ENCODE assay signal across 29 cellular contexts in genomic region chr5:77849308-77849900, GRCh38.
"Had no signal": no experiment of that assay in that cellular context is flagged by ENCODE, and none has a peak within 500 bp of the region (broad histone marks: within the 10 kb centered on the region; RNA-seq: fewer than 3 reads in every experiment).

No MANE protein-coding gene starts in this region.

- H3K27ac ChIP-seq: adrenal gland, body of pancreas, cardiac muscle cell, colonic mucosa, heart left ventricle, lower lobe of right lung, parathyroid adenoma, psoas muscle, suprapubic skin, tibial artery had no signal

- H3K36me3 ChIP-seq: adrenal gland, cardiac muscle cell, colonic mucosa, heart left ventricle, lower lobe of right lung, suprapubic skin, tibial artery had no signal

- H3K4me1 ChIP-seq: colonic mucosa, parathyroid adenoma had no signal

- DNase-seq: activated CD4-positive, alpha-beta T cell treated with anti-CD3 and anti-CD28 coated beads for 4 hours; activated CD4-positive, alpha-beta T cell treated with anti-CD3 and anti-CD28 coated beads, Interleukin-2, amount 50 U/mL, for 4 hours; activated effector memory CD4-positive, alpha-beta T cell treated with anti-CD3 and anti-CD28 coated beads, Interleukin-2, amount 50 U/mL, for 16 hours; activated naive CD4-positive, alpha-beta T cell treated with anti-CD3 and anti-CD28 coated beads for 36 hours; activated naive CD8-positive, alpha-beta T cell treated with anti-CD3 and anti-CD28 coated beads for 36 hours; activated T-cell treated with anti-CD3 and anti-CD28 coated beads for 4 hours; activated T-cell treated with anti-CD3 and anti-CD28 coated beads, Interleukin-2, amount 50 U/mL, for 72 hours; adrenal gland; aorta; body of pancreas; cerebellar nuclear complex; colonic mucosa; effector CD8-positive, alpha-beta T cell; foreskin fibroblast; heart left ventricle; hypothalamus; kidney glomerular epithelial cell; lower lobe of right lung; mesenchymal stem cell; occipital lobe; psoas muscle; stimulated activated naive CD4-positive, alpha-beta T cell; T-cell; tibial artery had no signal

- H3K27me3 ChIP-seq: adrenal gland had no signal

- H3K36me3 Mint-ChIP-seq: activated naive CD8-positive, alpha-beta T cell treated with anti-CD3 and anti-CD28 coated beads for 36 hours; T-cell had no signal

- H3K27ac Mint-ChIP-seq: activated naive CD4-positive, alpha-beta T cell treated with anti-CD3 and anti-CD28 coated beads for 36 hours; activated naive CD8-positive, alpha-beta T cell treated with anti-CD3 and anti-CD28 coated beads for 36 hours; activated T-cell treated with anti-CD3 and anti-CD28 coated beads, Interleukin-2, amount 50 U/mL, for 72 hours; T-cell; T-helper 2 cell treated with Interferon-gamma antibody and Interleukin-4, amounts not matched to agents 5 μg/mL and 100 μg/mL, for 36 hours had no signal

- H3K9me3 ChIP-seq: adrenal gland, body of pancreas, colonic mucosa, heart left ventricle, lower lobe of right lung, psoas muscle, suprapubic skin, tibial artery had no signal

- H3K9me3 Mint-ChIP-seq: activated naive CD4-positive, alpha-beta T cell treated with anti-CD3 and anti-CD28 coated beads for 36 hours; activated T-cell treated with anti-CD3 and anti-CD28 coated beads, Interleukin-2, amount 50 U/mL, for 72 hours; T-cell; T-helper 2 cell treated with Interferon-gamma antibody and Interleukin-4, amounts not matched to agents 5 μg/mL and 100 μg/mL, for 36 hours had no signal

- ATAC-seq: activated T-cell treated with anti-CD3 and anti-CD28 coated beads, Interleukin-2, amount 50 U/mL, for 72 hours; body of pancreas; heart left ventricle; left lobe of liver; lower lobe of right lung; psoas muscle; T-cell had no signal

- H3K4me3 Mint-ChIP-seq: activated naive CD4-positive, alpha-beta T cell treated with anti-CD3 and anti-CD28 coated beads for 36 hours; activated naive CD8-positive, alpha-beta T cell treated with anti-CD3 and anti-CD28 coated beads for 36 hours; activated T-cell treated with anti-CD3 and anti-CD28 coated beads, Interleukin-2, amount 50 U/mL, for 72 hours; T-helper 2 cell treated with Interferon-gamma antibody and Interleukin-4, amounts not matched to agents 5 μg/mL and 100 μg/mL, for 36 hours had no signal

- H3K4me3 ChIP-seq: adrenal gland, body of pancreas, cardiac muscle cell, colonic mucosa, heart left ventricle, lower lobe of right lung, psoas muscle, suprapubic skin, tibial artery had no signal
